ENCODE assay signal across 1 cellular context in genomic region chr20:62861732-62862336, GRCh38.
A peak's percentile ranks its signal among the peaks of the same experiment; 100 is the strongest.
TF ChIP-seq lines count a peak whose summit lies in the region.

Gene TCFL5 (minus strand): TSS chr20:62861822. CDS start chr20:62861670, 152 bp downstream.

TF ChIP-seq in HepG2, 621 proteins besides CTCF, POLR2A, EP300 and RAD21 (continued from another document and continues in another):
- TF ChIP-seq PRDM15 (CRISPR knock-in tag; IDR thresholded peaks at IDR 0.05) = peak; percentile 48; the same call in 1 of the 2 replicates
- no peak for TF ChIP-seq NFE2 (CRISPR knock-in tag; IDR thresholded peaks at IDR 0.05)
- TF ChIP-seq ZNF501 (CRISPR knock-in tag; IDR thresholded peaks at IDR 0.05) = peak; percentile 92; the same call in 1 of the 2 replicates
- peak; percentile 92 for TF ChIP-seq ZSCAN12 (CRISPR knock-in tag; IDR thresholded peaks at IDR 0.05)
- peak; percentile 99 for TF ChIP-seq BCL3 (CRISPR knock-in tag; IDR thresholded peaks at IDR 0.05)
- peak; percentile 87 for TF ChIP-seq ZFX (CRISPR knock-in tag; IDR thresholded peaks at IDR 0.05; ENCODE audit: low read depth)
- peak; percentile 99 for TF ChIP-seq ZNF619 (CRISPR knock-in tag; IDR thresholded peaks at IDR 0.05)
- TF ChIP-seq SATB2 (CRISPR knock-in tag; IDR thresholded peaks at IDR 0.05) = peak; percentile 95
- peak; percentile 91; the same call in 1 of the 2 replicates for TF ChIP-seq ZBTB26 (CRISPR knock-in tag; IDR thresholded peaks at IDR 0.05; ENCODE audit: borderline replicate concordance)
- TF ChIP-seq ZHX2 (IDR thresholded peaks at IDR 0.05; ENCODE audit: low read depth) = peak; percentile 89
- peak; percentile 68; the same call in 1 of the 2 replicates for TF ChIP-seq ZHX2 (CRISPR knock-in tag; IDR thresholded peaks at IDR 0.05; ENCODE audit: borderline replicate concordance)
- peak; percentile 86; the same call in 1 of the 2 replicates for TF ChIP-seq ZNF709 (CRISPR knock-in tag; IDR thresholded peaks at IDR 0.05)
- no peak for TF ChIP-seq FOXA1 (IDR thresholded peaks at IDR 0.05)
- TF ChIP-seq FOXA1 (CRISPR knock-in tag; IDR thresholded peaks at IDR 0.05) = peak; percentile 65
- TF ChIP-seq ARNT (IDR thresholded peaks at IDR 0.05) = no peak
- peak; percentile 88 for TF ChIP-seq SMAD3 (CRISPR knock-in tag; IDR thresholded peaks at IDR 0.05)
- peak; percentile 38; the same call in 1 of the 2 replicates for TF ChIP-seq FOXJ3 (CRISPR knock-in tag; IDR thresholded peaks at IDR 0.05; ENCODE audit: borderline replicate concordance)
- no peak for TF ChIP-seq CBX2 (IDR thresholded peaks at IDR 0.05; ENCODE audit: low read depth, low read length)
- TF ChIP-seq CBX2 (CRISPR knock-in tag; IDR thresholded peaks at IDR 0.05; ENCODE audit: low read depth) = no peak; the same call in 1 of the 2 replicates
- peak; percentile 89 for TF ChIP-seq ZNF772 (CRISPR knock-in tag; IDR thresholded peaks at IDR 0.05)
- TF ChIP-seq ZNF274 (CRISPR knock-in tag; IDR thresholded peaks at IDR 0.05) = peak; percentile 98
- TF ChIP-seq ZNF3 (CRISPR knock-in tag; IDR thresholded peaks at IDR 0.05) = no peak
- TF ChIP-seq ZNF678 (CRISPR knock-in tag; IDR thresholded peaks at IDR 0.05) = peak; percentile 94
- TF ChIP-seq CHCHD3 (CRISPR knock-in tag; IDR thresholded peaks at IDR 0.05) = no peak
- TF ChIP-seq ZNF296 (CRISPR knock-in tag; conservative IDR thresholded peaks at IDR 0.05) = no peak
- TF ChIP-seq ZNF180 (CRISPR knock-in tag; IDR thresholded peaks at IDR 0.05; ENCODE audit: borderline replicate concordance, low read depth) = no peak
- peak; percentile 84; the same call in 1 of the 2 replicates for TF ChIP-seq ZNF710 (CRISPR knock-in tag; IDR thresholded peaks at IDR 0.05; ENCODE audit: borderline replicate concordance)
- peak; percentile 93 for TF ChIP-seq YEATS4 (CRISPR knock-in tag; IDR thresholded peaks at IDR 0.05; ENCODE audit: borderline replicate concordance)
- TF ChIP-seq ZNF441 (CRISPR knock-in tag; IDR thresholded peaks at IDR 0.05; ENCODE audit: borderline replicate concordance) = peak; percentile 87; the same call in 1 of the 2 replicates
- no peak for TF ChIP-seq GTF2F1 (IDR thresholded peaks at IDR 0.05; ENCODE audit: low read length)
- 0 out of 2 replicates have a peak, but pooled peaks have one; percentile 40 for TF ChIP-seq RERE (CRISPR knock-in tag; IDR thresholded peaks at IDR 0.05; ENCODE audit: low read depth)
- no peak; the same call in 1 of the 2 replicates for TF ChIP-seq HOMEZ (CRISPR knock-in tag; IDR thresholded peaks at IDR 0.05; ENCODE audit: low read depth)
- peak; percentile 94 for TF ChIP-seq IKZF5 (CRISPR knock-in tag; IDR thresholded peaks at IDR 0.05)
- TF ChIP-seq ZBTB1 (CRISPR knock-in tag; IDR thresholded peaks at IDR 0.05; ENCODE audit: borderline replicate concordance) = no peak
- no peak for TF ChIP-seq THAP8 (CRISPR knock-in tag; IDR thresholded peaks at IDR 0.05; ENCODE audit: borderline replicate concordance)
